Comparison of ENCODE assay signal across 22 cellular contexts in the genomic region with DNA sequence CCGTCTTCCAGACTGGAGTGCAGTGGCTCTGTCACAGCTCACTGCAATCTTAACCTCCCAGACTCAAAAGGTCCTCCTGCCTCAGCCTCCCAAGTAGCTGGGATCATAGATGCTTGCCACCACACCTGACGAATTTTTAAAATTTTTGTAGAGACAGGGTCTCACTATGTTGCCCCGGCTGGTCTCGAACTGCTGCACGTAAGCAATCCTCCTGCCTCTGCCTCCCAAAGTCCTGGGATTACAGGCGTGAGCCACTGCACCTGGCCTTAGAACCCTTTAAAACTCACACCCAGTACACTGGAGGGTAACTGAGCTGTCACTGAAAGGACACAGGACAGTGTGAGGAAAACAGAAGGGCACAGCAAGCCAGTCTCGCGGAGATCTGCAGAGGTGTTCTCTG.
A peak's percentile ranks its signal among the peaks of the same experiment; 100 is the strongest.
DNase-seq lines count a peak whose midpoint lies in the region; ATAC-seq and TF ChIP-seq lines count a peak whose summit lies in the region.
"Had no signal": no experiment of that assay in that cellular context is flagged by ENCODE, and none has a peak within 500 bp of the region (broad histone marks: within the 10 kb centered on the region; RNA-seq: fewer than 3 reads in every experiment).

No MANE protein-coding gene starts in this region.

- intact Hi-C loops in heart left ventricle (cut with DNase I) (no loop called here), posterior vena cava (cut with DNase I) (no loop called here)

- H3K27ac Mint-ChIP-seq in H9 (0 out of 7 replicates have a peak overlapping the region, but pooled peaks of 2 of the 3 experiments have one; percentile 3 to 83), brain (peak overlapping the region in 3 of 5 experiments; percentile 15 to 44 (median 33))
- H3K27ac Mint-ChIP-seq: B cell, IgD-negative memory B cell had no signal

- H4K8ac ChIP-seq in H9 (replicated peaks; ENCODE audit: insufficient read length, low read depth, low read length), result no peak overlapping the region

- H3K27ac ChIP-seq in cardiac muscle cell (peak overlapping the region; percentile 21), heart left ventricle (no peak overlapping the region), H9 (ENCODE audit: insufficient read length, low read depth, low read length) (no peak overlapping the region)
- H3K27ac ChIP-seq: A549, SJCRH30 had no signal

- H3K4me3 ChIP-seq in cardiac muscle cell (no peak overlapping the region), heart left ventricle (no peak overlapping the region)
- H3K4me3 ChIP-seq: A549, SJCRH30 had no signal

- H4K91ac ChIP-seq in H9 (ENCODE audit: insufficient read length, low read depth, low read length), result no peak overlapping the region

- no peak for ATAC-seq in heart left ventricle
- ATAC-seq: A549, HCT116, Panc1 had no signal

- no peak overlapping the region for H2BK120ac ChIP-seq in H9 (ENCODE audit: low read depth, low read length, poor library complexity, severe bottlenecking)

- no peak overlapping the region for H2BK5ac ChIP-seq in H9 (ENCODE audit: insufficient read length, low read length)

- no peaks in the 10 kb centered on the region for H3K23me2 ChIP-seq in H9 (ENCODE audit: insufficient read length, low read depth, low read length, poor library complexity, severe bottlenecking)

- no peaks in the 10 kb centered on the region for H3K79me2 ChIP-seq in H9 (ENCODE audit: insufficient read depth, low read length)

- no peak overlapping the region for H2BK12ac ChIP-seq in H9 (ENCODE audit: insufficient read length, low read depth, low read length)

- H4K5ac ChIP-seq in H9 (ENCODE audit: insufficient read length, low read depth, low read length), result no peak overlapping the region

- H3K14ac ChIP-seq in H9 (ENCODE audit: insufficient read depth, low read length), result no peak overlapping the region

- H3K4me1 ChIP-seq in cardiac muscle cell (ENCODE audit: low read depth), result no peaks in the 10 kb centered on the region
- H3K4me1 ChIP-seq in heart left ventricle, result peaks cover 0 to 8% (median 0%) of the 10 kb centered on the region in 12 donors
- no peaks in the 10 kb centered on the region for H3K4me1 ChIP-seq in H9 (ENCODE audit: insufficient read depth, low read length)
- H3K4me1 ChIP-seq: A549 had no signal

- DNase-seq in cardiac muscle cell (ENCODE audit: low read depth in 1 of 2, low spot score in 1 of 2) (no peak), heart left ventricle (no peak), H9 (no peak), posterior vena cava (ENCODE audit: low spot score) (peak; percentile 14), NCI-H2227 treated with DMSO at 0.1 percent for 48 hours (lab: John Stamatoyannopoulos, UW) (no peak), COLO829 (ENCODE audit: low spot score) (no peak), occipital lobe (lab: John Stamatoyannopoulos, UW) (no peak)
- DNase-seq: DMS53, GDM1, GOT3, NCI-H1105, NCI-H146, NCI-H2029, NCI-H345, NCI-H774 had no signal

- no peak overlapping the region for H2AFZ ChIP-seq in H9 (ENCODE audit: low read length)

- H3T11ph ChIP-seq in H9 (ENCODE audit: low read length), result no peak overlapping the region

- H3K27me3 Mint-ChIP-seq in H9 (ENCODE audit: low read depth) (no peaks in the 10 kb centered on the region), brain (no peaks in the 10 kb centered on the region)
- H3K27me3 Mint-ChIP-seq: B cell, IgD-negative memory B cell had no signal

- no peak overlapping the region for H2BK15ac ChIP-seq in H9 (ENCODE audit: low read depth, low read length)

- H3K27me3 ChIP-seq in cardiac muscle cell (no peaks in the 10 kb centered on the region), heart left ventricle (no peaks in the 10 kb centered on the region), H9 (ENCODE audit: insufficient read depth, low read length) (no peaks in the 10 kb centered on the region)
- H3K27me3 ChIP-seq: SJCRH30 had no signal

- no peak overlapping the region for H3K4ac ChIP-seq in H9 (ENCODE audit: low read depth, low read length)

- H3K9me3 Mint-ChIP-seq in H9 (no peaks in the 10 kb centered on the region), brain (no peaks in the 10 kb centered on the region)
- H3K9me3 Mint-ChIP-seq: IgD-negative memory B cell had no signal

- H3K79me1 ChIP-seq in H9 (ENCODE audit: insufficient read depth, low read depth, low read length, poor library complexity, severe bottlenecking), result no peaks in the 10 kb centered on the region

- H4K20me1 ChIP-seq in H9 (ENCODE audit: control insufficient read depth, insufficient read depth, insufficient read length), result no peaks in the 10 kb centered on the region

- 92 to 96% (median 94%) methylated on average over 8 of the region's 8 CpGs for WGBS in heart left ventricle, 4 donors
- no CpG with 5 or more reads among the region's 8 CpGs for WGBS in H9 (ENCODE audit: extremely low coverage, insufficient read length, low lambda C conversion rate)

- H3K4me1 Mint-ChIP-seq in H9 (peaks cover 4 to 7% of the 10 kb centered on the region in 2 experiments), brain (peaks cover 18% of the 10 kb centered on the region)
- H3K4me1 Mint-ChIP-seq: B cell had no signal

- H3K56ac ChIP-seq in H9 (ENCODE audit: insufficient read length, low read depth, low read length), result no peak overlapping the region

- no peak overlapping the region for H3K4me2 ChIP-seq in H9 (ENCODE audit: insufficient read depth, insufficient read length, low read length)
- H3K4me2 ChIP-seq: A549 had no signal

- H3K9ac ChIP-seq in H9 (ENCODE audit: extremely low read depth, insufficient read length, low read length), result no peak overlapping the region

- no peak overlapping the region for H2BK20ac ChIP-seq in H9 (ENCODE audit: low read depth, low read length, poor library complexity, severe bottlenecking)

- no peak for TF ChIP-seq CTCF in cardiac muscle cell (IDR thresholded peaks at IDR 0.05; ENCODE audit: low read depth, low read length)
- no peak for TF ChIP-seq CTCF in heart left ventricle (IDR thresholded peaks at IDR 0.05)
- no peak for TF ChIP-seq CTCF in H9 (conservative IDR thresholded peaks at IDR 0.05)
- TF ChIP-seq CTCF in brain (conservative IDR thresholded peaks at IDR 0.05), result no peak

- no peak overlapping the region for H2AK5ac ChIP-seq in H9 (ENCODE audit: insufficient read length, low read length)

- no peaks in the 10 kb centered on the region for H3K36me3 ChIP-seq in cardiac muscle cell
- H3K36me3 ChIP-seq in heart left ventricle, result no peaks in the 10 kb centered on the region

- H3K9me3 ChIP-seq in cardiac muscle cell (ENCODE audit: low read depth), result no peaks in the 10 kb centered on the region
- no peaks in the 10 kb centered on the region for H3K9me3 ChIP-seq in heart left ventricle
- no peaks in the 10 kb centered on the region for H3K9me3 ChIP-seq in H9 (ENCODE audit: control insufficient read depth, low read depth, low read length)
- H3K9me3 ChIP-seq: A549, SJCRH30 had no signal

- no peak overlapping the region for H3K18ac ChIP-seq in H9 (ENCODE audit: insufficient read length, low read depth, low read length)

- H3K36me3 Mint-ChIP-seq in H9 (ENCODE audit: insufficient read depth in 1 of 3, low read depth in 3 of 3) (no peaks in the 10 kb centered on the region), brain (no peaks in the 10 kb centered on the region)

- H3K23ac ChIP-seq in H9 (ENCODE audit: insufficient read length, low read depth, low read length), result no peak overlapping the region

- TF ChIP-seq POLR2A in heart left ventricle (IDR thresholded peaks at IDR 0.05), result no peak

- H3K4me3 Mint-ChIP-seq in H9 (no peak overlapping the region), brain (no peak overlapping the region)
- H3K4me3 Mint-ChIP-seq: B cell, IgD-negative memory B cell had no signal
